In genomic region chr18:64929026-64929425, GRCh38 we compare ENCODE assay signal across 21 cellular contexts.
DNase-seq lines count a peak whose midpoint lies in the region; ATAC-seq and TF ChIP-seq lines count a peak whose summit lies in the region.
"Had no signal": no experiment of that assay in that cellular context is flagged by ENCODE, and none has a peak within 500 bp of the region (broad histone marks: within the 10 kb centered on the region; RNA-seq: fewer than 3 reads in every experiment).

No MANE protein-coding gene starts in this region.

- TF ChIP-seq CTCF in SK-N-SH (IDR thresholded peaks at IDR 0.05) (no peak), fibroblast of lung (conservative IDR thresholded peaks at IDR 0.05 in 1 of 2, IDR thresholded peaks at IDR 0.05 in 1 of 2; ENCODE audit: low read depth in 1 of 2, low read length in 2 of 2) (no peak)

- 0 out of 2 replicates have a peak, but pooled peaks cover 3% of the 10 kb centered on the region for H3K9me3 ChIP-seq in SK-N-SH
- H3K9me3 ChIP-seq in fibroblast of lung (ENCODE audit: control insufficient read depth, insufficient read depth, low read depth, low read length), result no peaks in the 10 kb centered on the region
- H3K9me3 ChIP-seq: BLaER1 treated with 17β-estradiol and CSF1 and Interleukin-3, amounts not matched to agents 10 nM and 100 nM; body of pancreas had no signal

- H3K4me3 ChIP-seq in SK-N-SH (ENCODE audit: low read depth in 2 of 2, low read length in 1 of 2) (no peak overlapping the region), fibroblast of lung (replicated peaks in 1 of 4; ENCODE audit: control extremely low read depth in 1 of 4, insufficient read depth in 1 of 4, low read depth in 3 of 4, low read length in 4 of 4) (no peak overlapping the region)
- H3K4me3 ChIP-seq: BLaER1 treated with 17β-estradiol and CSF1 and Interleukin-3, amounts not matched to agents 10 nM and 100 nM; body of pancreas had no signal

- no peaks in the 10 kb centered on the region for H3K9me2 ChIP-seq in SK-N-SH

- H3K4me2 ChIP-seq in SK-N-SH (no peak overlapping the region), fibroblast of lung (ENCODE audit: extremely low read depth, insufficient read depth, low read length) (no peak overlapping the region)
- H3K4me2 ChIP-seq: BLaER1 treated with 17β-estradiol and CSF1 and Interleukin-3, amounts not matched to agents 10 nM and 100 nM had no signal

- H4K20me1 ChIP-seq in SK-N-SH (ENCODE audit: insufficient read depth) (no peaks in the 10 kb centered on the region), fibroblast of lung (ENCODE audit: control insufficient read depth, extremely low read depth, insufficient read depth, low read length) (no peaks in the 10 kb centered on the region)
- H4K20me1 ChIP-seq: BLaER1 treated with 17β-estradiol and CSF1 and Interleukin-3, amounts not matched to agents 10 nM and 100 nM had no signal

- no peaks in the 10 kb centered on the region for H3K79me2 ChIP-seq in SK-N-SH (ENCODE audit: insufficient read depth)
- no peaks in the 10 kb centered on the region for H3K79me2 ChIP-seq in fibroblast of lung (ENCODE audit: control insufficient read depth, insufficient read depth, low read length)

- H2AFZ ChIP-seq in SK-N-SH (ENCODE audit: low read depth), result no peak overlapping the region
- no peak overlapping the region for H2AFZ ChIP-seq in fibroblast of lung (ENCODE audit: low read length)

- POLR2A ChIA-PET in SK-N-SH (lab: Yijun Ruan, JAX), result no interaction called here

- H3F3A ChIP-seq in SK-N-SH (replicated peaks; ENCODE audit: insufficient read depth), result no peaks in the 10 kb centered on the region

- TF ChIP-seq RAD21 in SK-N-SH (IDR thresholded peaks at IDR 0.05; ENCODE audit: low read length), result no peak

- ATAC-seq in GM18498 (IDR thresholded peaks at IDR 0.05; ENCODE audit: unreplicated experiment), result no peak
- ATAC-seq: body of pancreas had no signal

- H3K9ac ChIP-seq in SK-N-SH (no peak overlapping the region), fibroblast of lung (ENCODE audit: insufficient read depth, low read length) (no peak overlapping the region)
- H3K9ac ChIP-seq: BLaER1 treated with 17β-estradiol and CSF1 and Interleukin-3, amounts not matched to agents 10 nM and 100 nM had no signal

- TF ChIP-seq EP300 in SK-N-SH (IDR thresholded peaks at IDR 0.05; ENCODE audit: borderline replicate concordance in 1 of 2, low read depth in 1 of 2, low read length in 1 of 2), result no peak

- 7% methylated on average over 5 of the region's 5 CpGs for WGBS in SK-N-SH (ENCODE audit: low lambda C conversion rate)

- H3K27me3 ChIP-seq in SK-N-SH (ENCODE audit: insufficient read depth), result no peaks in the 10 kb centered on the region
- H3K27me3 ChIP-seq in fibroblast of lung (ENCODE audit: control insufficient read depth, insufficient read depth, low read length), result no peaks in the 10 kb centered on the region
- H3K27me3 ChIP-seq: BLaER1 treated with 17β-estradiol and CSF1 and Interleukin-3, amounts not matched to agents 10 nM and 100 nM; body of pancreas had no signal

- CTCF ChIA-PET in SK-N-SH (lab: Yijun Ruan, JAX), result no interaction called here

- DNase-seq in DMS53 treated with DMSO at 0.1 percent for 48 hours (lab: John Stamatoyannopoulos, UW; ENCODE audit: unreplicated experiment), result peak; percentile 7
- DNase-seq in NCI-H2171 (lab: John Stamatoyannopoulos, UW), result peak; percentile 33
- no peak for DNase-seq in SK-N-SH
- DNase-seq in fibroblast of lung (ENCODE audit: low read depth in 2 of 2), result peak; percentile 33 to 59
- no peak for DNase-seq in stimulated activated CD4-positive, alpha-beta T cell treated with anti-CD3 and anti-CD28 coated beads, Interleukin-4, amount 100 ng/mL, for 24 hours
- no peak for DNase-seq in activated naive CD4-positive, alpha-beta T cell treated with Interleukin-2 at 50 U/mL for 16 hours
- DNase-seq in T-helper 2 cell, result no peak
- DNase-seq: activated naive CD8-positive, alpha-beta T cell treated with anti-CD3 and anti-CD28 coated beads for 36 hours; body of pancreas; COR-L47; effector CD4-positive, alpha-beta T cell; erythroblast; HCEC 1CT; MM.1S; NCI-H1417; NCI-H2107; NCI-H526; retina; RPMI8226 had no signal

- no peaks in the 10 kb centered on the region; a peak in 1 of 4 replicates for H3K4me1 ChIP-seq in SK-N-SH (ENCODE audit: control insufficient read depth in 1 of 2, insufficient read depth in 2 of 2, low read depth in 1 of 2, low read length in 1 of 2)
- H3K4me1 ChIP-seq in fibroblast of lung (ENCODE audit: control insufficient read depth, extremely low read depth, insufficient read depth, low read length), result no peaks in the 10 kb centered on the region
- H3K4me1 ChIP-seq: BLaER1 treated with 17β-estradiol and CSF1 and Interleukin-3, amounts not matched to agents 10 nM and 100 nM; body of pancreas had no signal

- no peak overlapping the region for H3K27ac ChIP-seq in SK-N-SH (ENCODE audit: low read depth in 2 of 2, low read length in 1 of 2)
- no peak overlapping the region for H3K27ac ChIP-seq in fibroblast of lung (ENCODE audit: insufficient read depth, low read length)
- H3K27ac ChIP-seq: BLaER1 treated with 17β-estradiol and CSF1 and Interleukin-3, amounts not matched to agents 10 nM and 100 nM; body of pancreas had no signal

- H3K36me3 ChIP-seq in SK-N-SH (replicated peaks in 1 of 2; ENCODE audit: control insufficient read depth in 1 of 2, insufficient read depth in 2 of 2, low read length in 1 of 2), result no peaks in the 10 kb centered on the region
- H3K36me3 ChIP-seq in fibroblast of lung (ENCODE audit: control insufficient read depth, insufficient read depth, low read length), result no peaks in the 10 kb centered on the region
- H3K36me3 ChIP-seq: BLaER1 treated with 17β-estradiol and CSF1 and Interleukin-3, amounts not matched to agents 10 nM and 100 nM had no signal

TF ChIP-seq in SK-N-SH, 30 proteins besides CTCF, POLR2A, EP300 and RAD21:
- no peak for TF ChIP-seq SIN3A (IDR thresholded peaks at IDR 0.05; ENCODE audit: borderline replicate concordance, low read depth, low read length)
- no peak for TF ChIP-seq MXI1 (IDR thresholded peaks at IDR 0.05; ENCODE audit: low read depth, low read length)
- TF ChIP-seq, protein P1, sequence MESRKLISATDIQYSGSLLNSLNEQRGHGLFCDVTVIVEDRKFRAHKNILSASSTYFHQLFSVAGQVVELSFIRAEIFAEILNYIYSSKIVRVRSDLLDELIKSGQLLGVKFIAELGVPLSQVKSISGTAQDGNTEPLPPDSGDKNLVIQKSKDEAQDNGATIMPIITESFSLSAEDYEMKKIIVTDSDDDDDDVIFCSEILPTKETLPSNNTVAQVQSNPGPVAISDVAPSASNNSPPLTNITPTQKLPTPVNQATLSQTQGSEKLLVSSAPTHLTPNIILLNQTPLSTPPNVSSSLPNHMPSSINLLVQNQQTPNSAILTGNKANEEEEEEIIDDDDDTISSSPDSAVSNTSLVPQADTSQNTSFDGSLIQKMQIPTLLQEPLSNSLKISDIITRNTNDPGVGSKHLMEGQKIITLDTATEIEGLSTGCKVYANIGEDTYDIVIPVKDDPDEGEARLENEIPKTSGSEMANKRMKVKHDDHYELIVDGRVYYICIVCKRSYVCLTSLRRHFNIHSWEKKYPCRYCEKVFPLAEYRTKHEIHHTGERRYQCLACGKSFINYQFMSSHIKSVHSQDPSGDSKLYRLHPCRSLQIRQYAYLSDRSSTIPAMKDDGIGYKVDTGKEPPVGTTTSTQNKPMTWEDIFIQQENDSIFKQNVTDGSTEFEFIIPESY (IDR thresholded peaks at IDR 0.05; ENCODE audit: borderline replicate concordance, low read depth), result no peak
- peak; percentile 51 for TF ChIP-seq TCF12 (IDR thresholded peaks at IDR 0.05)
- TF ChIP-seq TEAD4 (IDR thresholded peaks at IDR 0.05; ENCODE audit: borderline replicate concordance, insufficient read depth), result no peak

Comparison
In these comparisons a context has a peak if more than half of its experiments do, and no peak if none do; other contexts are left out.
1. DNase-seq: peak in DMS53 treated with DMSO at 0.1 percent for 48 hours (single experiment), NCI-H2171 (single experiment) and fibroblast of lung (2 of 2); none in SK-N-SH (single experiment), stimulated activated CD4-positive, alpha-beta T cell treated with anti-CD3 and anti-CD28 coated beads, Interleukin-4, amount 100 ng/mL, for 24 hours (single experiment), activated naive CD4-positive, alpha-beta T cell treated with Interleukin-2 at 50 U/mL for 16 hours (single experiment) and T-helper 2 cell (0 of 5).